20 cellular contexts compared by ENCODE assay signal in genomic region chr18:76434452-76434851, GRCh38.
DNase-seq lines count a peak whose midpoint lies in the region; ATAC-seq and TF ChIP-seq lines count a peak whose summit lies in the region.
"Had no signal": no experiment of that assay in that cellular context is flagged by ENCODE, and none has a peak within 500 bp of the region (broad histone marks: within the 10 kb centered on the region; RNA-seq: fewer than 3 reads in every experiment).

No MANE protein-coding gene starts in this region.

- no peak for TF ChIP-seq POLR2A in sigmoid colon (IDR thresholded peaks at IDR 0.05)
- no peak for TF ChIP-seq POLR2A in vagina (IDR thresholded peaks at IDR 0.05)
- no peak for TF ChIP-seq POLR2A in upper lobe of left lung (IDR thresholded peaks at IDR 0.05)

- H3K4me3 ChIP-seq in neural cell (ENCODE audit: low read length): peak overlapping the region; percentile 6
- no peak overlapping the region for H3K4me3 ChIP-seq in sigmoid colon
- no peak overlapping the region for H3K4me3 ChIP-seq in vagina
- no peak overlapping the region for H3K4me3 ChIP-seq in upper lobe of left lung
- no peak overlapping the region for H3K4me3 ChIP-seq in effector memory CD4-positive, alpha-beta T cell (ENCODE audit: insufficient read depth, low read depth, low read length, poor library complexity, severe bottlenecking)
- H3K4me3 ChIP-seq: GM23248, K562 had no signal

- no peaks in the 10 kb centered on the region for H3F3A ChIP-seq in neural cell (ENCODE audit: insufficient read depth, low read length, poor library complexity, severe bottlenecking)

- DNase-seq in dermis blood vessel endothelial cell: peak; percentile 12
- peak; percentile 58 for DNase-seq in sigmoid colon
- DNase-seq in vagina (ENCODE audit: extremely low spot score in 2 of 2): peak in 1 of 2 donors; percentile 52
- no peak for DNase-seq in upper lobe of left lung
- DNase-seq in effector memory CD4-positive, alpha-beta T cell: no peak
- no peak for DNase-seq in occipital lobe (lab: John Stamatoyannopoulos, UW)
- DNase-seq: ACHN; BE2C; C1 segment of cervical spinal cord; Caco-2; CD4-positive, alpha-beta T cell; DMS153; DMS79; GDM1; GM23248; HCEC 1CT; IMR-90 had no signal

- H3K9me3 ChIP-seq in neural cell (ENCODE audit: low read length): no peaks in the 10 kb centered on the region
- no peaks in the 10 kb centered on the region for H3K9me3 ChIP-seq in sigmoid colon
- no peaks in the 10 kb centered on the region for H3K9me3 ChIP-seq in vagina
- no peaks in the 10 kb centered on the region for H3K9me3 ChIP-seq in upper lobe of left lung
- H3K9me3 ChIP-seq in effector memory CD4-positive, alpha-beta T cell (ENCODE audit: control insufficient read depth, low read length): no peaks in the 10 kb centered on the region
- H3K9me3 ChIP-seq: BE2C, Caco-2 had no signal

- no peak overlapping the region for H2AFZ ChIP-seq in neural cell (ENCODE audit: low read depth, low read length)
- H2AFZ ChIP-seq: GM23248 had no signal

- H4K20me1 ChIP-seq in neural cell (ENCODE audit: insufficient read depth): no peaks in the 10 kb centered on the region

- H3K36me3 ChIP-seq in neural cell (ENCODE audit: insufficient read depth, low read length) (peaks cover 3% of the 10 kb centered on the region), sigmoid colon (peaks cover 0 to 12% (median 0%) of the 10 kb centered on the region in 4 donors), vagina (peaks cover 0 to 5% of the 10 kb centered on the region in 2 donors), upper lobe of left lung (peaks cover 0 to 15% (median 6%) of the 10 kb centered on the region in 4 donors)
- no peaks in the 10 kb centered on the region for H3K36me3 ChIP-seq in effector memory CD4-positive, alpha-beta T cell (ENCODE audit: control insufficient read depth, insufficient read depth, low read length)

- no peak for TF ChIP-seq CTCF in neural cell (IDR thresholded peaks at IDR 0.05; ENCODE audit: poor library complexity, severe bottlenecking)
- TF ChIP-seq CTCF in sigmoid colon (IDR thresholded peaks at IDR 0.05): no peak
- no peak for TF ChIP-seq CTCF in vagina (IDR thresholded peaks at IDR 0.05)
- no peak for TF ChIP-seq CTCF in upper lobe of left lung (IDR thresholded peaks at IDR 0.05)

- 90 to 95% methylated on average over 14 of the region's 14 CpGs for WGBS in sigmoid colon, 2 donors
- 75 to 78% methylated on average over 14 of the region's 14 CpGs for WGBS in upper lobe of left lung, 2 donors

- intact Hi-C loops in sigmoid colon (cut with DNase I) (no loop called here), vagina (cut with DNase I) (no loop called here)

- no peak overlapping the region for H3K9ac ChIP-seq in neural cell (ENCODE audit: low read length)
- H3K9ac ChIP-seq: GM23248 had no signal

- H3K79me2 ChIP-seq in neural cell (replicated peaks; ENCODE audit: insufficient read depth, low read length): peaks cover 83% of the 10 kb centered on the region

- ATAC-seq in upper lobe of left lung (ENCODE audit: low FRiP score in 2 of 2) (no peak), GM18517 (IDR thresholded peaks at IDR 0.05; ENCODE audit: unreplicated experiment) (no peak)
- ATAC-seq: K562 had no signal

- H3K4me1 ChIP-seq in sigmoid colon (peaks cover 0 to 66% (median 32%) of the 10 kb centered on the region in 4 donors), vagina (peaks cover 96% of the 10 kb centered on the region), upper lobe of left lung (peaks cover 0 to 12% (median 3%) of the 10 kb centered on the region in 4 donors)
- H3K4me1 ChIP-seq in effector memory CD4-positive, alpha-beta T cell (ENCODE audit: control insufficient read depth, insufficient read depth, low read length, poor library complexity, severe bottlenecking): no peaks in the 10 kb centered on the region
- H3K4me1 ChIP-seq: BE2C, Caco-2 had no signal

- no peak overlapping the region for H3K27ac ChIP-seq in neural cell (ENCODE audit: low read length)
- no peak overlapping the region for H3K27ac ChIP-seq in sigmoid colon
- peak overlapping the region; percentile 29 for H3K27ac ChIP-seq in vagina
- H3K27ac ChIP-seq in upper lobe of left lung: no peak overlapping the region
- H3K27ac ChIP-seq in effector memory CD4-positive, alpha-beta T cell (ENCODE audit: insufficient read depth, low read length, poor library complexity, severe bottlenecking): no peak overlapping the region
- H3K27ac ChIP-seq: GM23248 had no signal

- H3K9me2 ChIP-seq in neural cell (ENCODE audit: insufficient read depth, low read length): no peaks in the 10 kb centered on the region

- TF ChIP-seq RAD21 in neural cell (conservative IDR thresholded peaks at IDR 0.05): no peak

- H3K4me2 ChIP-seq in neural cell (ENCODE audit: low read length): no peak overlapping the region

- TF ChIP-seq EP300 in neural cell (conservative IDR thresholded peaks at IDR 0.05; ENCODE audit: poor library complexity, severe bottlenecking) (no peak), sigmoid colon (IDR thresholded peaks at IDR 0.05) (no peak), upper lobe of left lung (IDR thresholded peaks at IDR 0.05) (no peak)

- H3K27me3 ChIP-seq in neural cell (ENCODE audit: insufficient read depth, low read depth, low read length): no peaks in the 10 kb centered on the region
- no peaks in the 10 kb centered on the region for H3K27me3 ChIP-seq in sigmoid colon
- H3K27me3 ChIP-seq in vagina: no peaks in the 10 kb centered on the region
- H3K27me3 ChIP-seq in upper lobe of left lung: no peaks in the 10 kb centered on the region
- no peaks in the 10 kb centered on the region for H3K27me3 ChIP-seq in effector memory CD4-positive, alpha-beta T cell (replicated peaks; ENCODE audit: control insufficient read depth, insufficient read depth, low read length, poor library complexity, severe bottlenecking)
- H3K27me3 ChIP-seq: BE2C had no signal

TF ChIP-seq in neural cell, 6 proteins besides CTCF, POLR2A, EP300 and RAD21:
- TF ChIP-seq POLR2AphosphoS5 (IDR thresholded peaks at IDR 0.05) (no peak), SMC3 (conservative IDR thresholded peaks at IDR 0.05; ENCODE audit: poor library complexity) (no peak), TAF1 (IDR thresholded peaks at IDR 0.05; ENCODE audit: low read depth) (no peak), EZH2 (IDR thresholded peaks at IDR 0.05; ENCODE audit: borderline replicate concordance, insufficient read depth, low read length, poor library complexity, severe bottlenecking) (no peak)
- TF ChIP-seq, protein P1, sequence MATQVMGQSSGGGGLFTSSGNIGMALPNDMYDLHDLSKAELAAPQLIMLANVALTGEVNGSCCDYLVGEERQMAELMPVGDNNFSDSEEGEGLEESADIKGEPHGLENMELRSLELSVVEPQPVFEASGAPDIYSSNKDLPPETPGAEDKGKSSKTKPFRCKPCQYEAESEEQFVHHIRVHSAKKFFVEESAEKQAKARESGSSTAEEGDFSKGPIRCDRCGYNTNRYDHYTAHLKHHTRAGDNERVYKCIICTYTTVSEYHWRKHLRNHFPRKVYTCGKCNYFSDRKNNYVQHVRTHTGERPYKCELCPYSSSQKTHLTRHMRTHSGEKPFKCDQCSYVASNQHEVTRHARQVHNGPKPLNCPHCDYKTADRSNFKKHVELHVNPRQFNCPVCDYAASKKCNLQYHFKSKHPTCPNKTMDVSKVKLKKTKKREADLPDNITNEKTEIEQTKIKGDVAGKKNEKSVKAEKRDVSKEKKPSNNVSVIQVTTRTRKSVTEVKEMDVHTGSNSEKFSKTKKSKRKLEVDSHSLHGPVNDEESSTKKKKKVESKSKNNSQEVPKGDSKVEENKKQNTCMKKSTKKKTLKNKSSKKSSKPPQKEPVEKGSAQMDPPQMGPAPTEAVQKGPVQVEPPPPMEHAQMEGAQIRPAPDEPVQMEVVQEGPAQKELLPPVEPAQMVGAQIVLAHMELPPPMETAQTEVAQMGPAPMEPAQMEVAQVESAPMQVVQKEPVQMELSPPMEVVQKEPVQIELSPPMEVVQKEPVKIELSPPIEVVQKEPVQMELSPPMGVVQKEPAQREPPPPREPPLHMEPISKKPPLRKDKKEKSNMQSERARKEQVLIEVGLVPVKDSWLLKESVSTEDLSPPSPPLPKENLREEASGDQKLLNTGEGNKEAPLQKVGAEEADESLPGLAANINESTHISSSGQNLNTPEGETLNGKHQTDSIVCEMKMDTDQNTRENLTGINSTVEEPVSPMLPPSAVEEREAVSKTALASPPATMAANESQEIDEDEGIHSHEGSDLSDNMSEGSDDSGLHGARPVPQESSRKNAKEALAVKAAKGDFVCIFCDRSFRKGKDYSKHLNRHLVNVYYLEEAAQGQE (IDR thresholded peaks at IDR 0.05; ENCODE audit: borderline replicate concordance): no peak

Comparison
In these comparisons a context has a peak if more than half of its experiments do, and no peak if none do; other contexts are left out.
1. DNase-seq: peak in dermis blood vessel endothelial cell (single experiment) and sigmoid colon (single experiment); none in upper lobe of left lung (0 of 2), effector memory CD4-positive, alpha-beta T cell (0 of 3) and occipital lobe (single experiment).